Comparison of ENCODE assay signal across 8 cellular contexts in the genomic region with DNA sequence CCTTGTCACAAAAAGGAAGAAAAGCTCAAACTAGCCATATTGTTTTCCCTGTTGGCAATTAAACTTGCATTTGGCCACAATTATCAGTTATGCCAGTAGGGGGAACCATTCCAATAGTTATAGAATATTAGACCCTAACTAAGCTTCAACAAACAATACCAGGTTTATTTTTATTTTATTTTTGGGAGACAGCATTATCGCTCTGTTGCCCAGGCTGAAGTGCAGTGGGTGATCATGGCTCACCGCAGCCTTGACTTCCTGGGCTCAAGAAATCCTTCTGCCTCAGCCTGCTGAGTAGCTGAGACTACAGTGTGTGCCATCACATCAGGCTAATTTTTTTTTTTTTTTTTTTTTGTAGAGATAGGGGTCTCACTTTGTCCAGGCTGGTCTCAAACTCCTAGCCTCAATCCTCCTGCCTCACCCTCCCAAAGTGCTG.
DNase-seq lines count a peak whose midpoint lies in the region; FAIRE-seq and TF ChIP-seq lines count a peak whose summit lies in the region.

No MANE protein-coding gene starts in this region.

- peak; percentile 67 for TF ChIP-seq RAD21 in neural cell (conservative IDR thresholded peaks at IDR 0.05)

- TF ChIP-seq EP300 in neural cell (conservative IDR thresholded peaks at IDR 0.05; ENCODE audit: poor library complexity, severe bottlenecking) = no peak

- H3K36me3 ChIP-seq in SK-N-MC (ENCODE audit: insufficient read depth, low read length) = no peaks in the 10 kb centered on the region
- peaks cover 0 to 3% of the 10 kb centered on the region in 2 experiments for H3K36me3 ChIP-seq in endothelial cell of umbilical vein (ENCODE audit: control insufficient read depth in 2 of 2, extremely low read depth in 1 of 2, insufficient read depth in 2 of 2, low read length in 2 of 2)
- H3K36me3 ChIP-seq in neural cell (ENCODE audit: insufficient read depth, low read length) = no peaks in the 10 kb centered on the region

- FAIRE-seq in endothelial cell of umbilical vein (lab: Jason Lieb, UNC) = peak; percentile 88

- TF ChIP-seq CTCF in GM12875 (IDR thresholded peaks at IDR 0.05; ENCODE audit: borderline replicate concordance, insufficient read depth, low read depth, low read length) = peak; percentile 57
- TF ChIP-seq CTCF in endothelial cell of umbilical vein (IDR thresholded peaks at IDR 0.05; ENCODE audit: extremely low read depth in 1 of 2, insufficient read depth in 1 of 2, low read depth in 1 of 2, low read length in 2 of 2) = peak; percentile 51 to 57
- peak; percentile 77 for TF ChIP-seq CTCF in neural cell (IDR thresholded peaks at IDR 0.05; ENCODE audit: poor library complexity, severe bottlenecking)

- H3K9me1 ChIP-seq in endothelial cell of umbilical vein (replicated peaks; ENCODE audit: control insufficient read depth, extremely low read depth, insufficient read depth, low read length) = no peaks in the 10 kb centered on the region

- H3K27ac ChIP-seq in SK-N-MC (no peak overlapping the region), endothelial cell of umbilical vein (ENCODE audit: insufficient read depth, low read depth, low read length) (no peak overlapping the region), neural cell (ENCODE audit: low read length) (no peak overlapping the region)

- no peaks in the 10 kb centered on the region for H3K9me3 ChIP-seq in SK-N-MC (ENCODE audit: low read depth, low read length)
- no peaks in the 10 kb centered on the region for H3K9me3 ChIP-seq in endothelial cell of umbilical vein (replicated peaks; ENCODE audit: control insufficient read depth, insufficient read depth, low read length)
- H3K9me3 ChIP-seq in neural cell (ENCODE audit: low read length) = no peaks in the 10 kb centered on the region

- H3K9ac ChIP-seq in SK-N-MC (ENCODE audit: insufficient read length) (peak overlapping the region; percentile 24), endothelial cell of umbilical vein (replicated peaks; ENCODE audit: extremely low read depth, insufficient read depth, low read length) (no peak overlapping the region), neural cell (ENCODE audit: low read length) (no peak overlapping the region)

- intact Hi-C loops in endothelial cell of umbilical vein (cut with micrococcal nuclease) = loop anchor here (1.0 to 2.0 kb wide), 4 partner anchors 103 to 340 kb away; a partner anchor contains a TSS

- no peaks in the 10 kb centered on the region for H3K4me1 ChIP-seq in endothelial cell of umbilical vein (ENCODE audit: control insufficient read depth, extremely low read depth, insufficient read depth, low read length)

- H3K4me3 ChIP-seq in GM12875 (ENCODE audit: low read depth, low read length) (no peak overlapping the region), SK-N-MC (no peak overlapping the region), endothelial cell of umbilical vein (replicated peaks in 1 of 3; ENCODE audit: insufficient read depth in 1 of 3, low read depth in 1 of 3, low read length in 3 of 3) (no peak overlapping the region), neural cell (ENCODE audit: low read length) (no peak overlapping the region)

- dilution Hi-C loops in endothelial cell of umbilical vein (cut with MboI; ENCODE audit: extremely low pct_ligation_motif_present, low sequenced_read_pairs) = no loop called here

- H2AFZ ChIP-seq in endothelial cell of umbilical vein (ENCODE audit: low read depth, low read length) = no peak overlapping the region
- H2AFZ ChIP-seq in neural cell (ENCODE audit: low read depth, low read length) = no peak overlapping the region

- no peaks in the 10 kb centered on the region for H4K20me1 ChIP-seq in endothelial cell of umbilical vein (replicated peaks; ENCODE audit: control insufficient read depth, extremely low read depth, insufficient read depth, low read length)
- H4K20me1 ChIP-seq in neural cell (ENCODE audit: insufficient read depth) = no peaks in the 10 kb centered on the region

- no peak for TF ChIP-seq POLR2A in endothelial cell of umbilical vein (IDR thresholded peaks at IDR 0.05; ENCODE audit: low read depth, low read length)

- CTCF ChIA-PET in endothelial cell of umbilical vein (lab: Charles Lee) = interaction anchor here (0.6 to 2.7 kb wide), 63 partner anchors 8 to 553 kb away, joined by 3 to 65 read pairs (median 4); a partner anchor contains a TSS

- peak; percentile 66 for DNase-seq in CD1c-positive myeloid dendritic cell (ENCODE audit: extremely low spot score)
- DNase-seq in LoVo (ENCODE audit: low spot score) = peak; percentile 44
- DNase-seq in SK-N-MC (ENCODE audit: low read depth, low spot score) = peak; percentile 72
- peak; percentile 78 for DNase-seq in endothelial cell of umbilical vein (ENCODE audit: low read depth, low spot score)
- no peak for DNase-seq in ureter (ENCODE audit: low spot score)
- no peak for DNase-seq in ecto neural progenitor cell (ENCODE audit: low spot score)

- no peak overlapping the region for H3K4me2 ChIP-seq in endothelial cell of umbilical vein (ENCODE audit: insufficient read depth, low read length)
- H3K4me2 ChIP-seq in neural cell (ENCODE audit: low read length) = no peak overlapping the region

- H3K79me2 ChIP-seq in endothelial cell of umbilical vein (ENCODE audit: control insufficient read depth, insufficient read depth, low read length) (no peaks in the 10 kb centered on the region), neural cell (replicated peaks; ENCODE audit: insufficient read depth, low read length) (no peaks in the 10 kb centered on the region)

- H3K27me3 ChIP-seq in endothelial cell of umbilical vein (ENCODE audit: control insufficient read depth in 2 of 2, insufficient read depth in 2 of 2, low read length in 2 of 2) (no peaks in the 10 kb centered on the region), neural cell (ENCODE audit: insufficient read depth, low read depth, low read length) (no peaks in the 10 kb centered on the region)

- H3K9me2 ChIP-seq in neural cell (ENCODE audit: insufficient read depth, low read length) = no peaks in the 10 kb centered on the region

- POLR2A ChIA-PET in endothelial cell of umbilical vein (lab: Charles Lee) = interaction anchor here (0.7 to 1.0 kb wide), 3 partner anchors 71 to 259 kb away, joined by 3 to 5 read pairs (median 3); a partner anchor contains a TSS

- BruUV-seq in endothelial cell of umbilical vein (replicated peaks; lab: Mats Ljungman, UMichigan) = no TSS peak

- no peaks in the 10 kb centered on the region for H3F3A ChIP-seq in neural cell (ENCODE audit: insufficient read depth, low read length, poor library complexity, severe bottlenecking)

TF ChIP-seq in endothelial cell of umbilical vein, 7 proteins besides CTCF, POLR2A, EP300 and RAD21:
- TF ChIP-seq MYC (IDR thresholded peaks at IDR 0.05; ENCODE audit: low read depth, low read length) (no peak), POLR2AphosphoS5 (IDR thresholded peaks at IDR 0.05; ENCODE audit: insufficient read depth, low read depth, low read length) (no peak), JUN (IDR thresholded peaks at IDR 0.05; ENCODE audit: borderline replicate concordance, insufficient read depth, insufficient read length, low read depth) (no peak)
TF ChIP-seq in endothelial cell of umbilical vein: peak in this region for 0.

TF ChIP-seq in neural cell, 6 proteins besides CTCF, POLR2A, EP300 and RAD21:
- TF ChIP-seq MXI1 (conservative IDR thresholded peaks at IDR 0.05; ENCODE audit: poor library complexity, severe bottlenecking) (no peak), TAF1 (IDR thresholded peaks at IDR 0.05; ENCODE audit: low read depth) (no peak), SMC3 (conservative IDR thresholded peaks at IDR 0.05; ENCODE audit: poor library complexity) (peak; percentile 68), POLR2AphosphoS5 (IDR thresholded peaks at IDR 0.05) (no peak)

Comparison
In these comparisons a context has a peak if more than half of its experiments do, and no peak if none do; other contexts are left out.
1. DNase-seq: peak in CD1c-positive myeloid dendritic cell (single experiment), LoVo (single experiment), SK-N-MC (single experiment) and endothelial cell of umbilical vein (single experiment); none in ureter (single experiment) and ecto neural progenitor cell (single experiment).
2. Peak in every context shown above with its lines, with median percentiles within 50 percentile points of each other: CTCF ChIP-seq.